19 cellular contexts compared by ENCODE assay signal in the genomic region with DNA sequence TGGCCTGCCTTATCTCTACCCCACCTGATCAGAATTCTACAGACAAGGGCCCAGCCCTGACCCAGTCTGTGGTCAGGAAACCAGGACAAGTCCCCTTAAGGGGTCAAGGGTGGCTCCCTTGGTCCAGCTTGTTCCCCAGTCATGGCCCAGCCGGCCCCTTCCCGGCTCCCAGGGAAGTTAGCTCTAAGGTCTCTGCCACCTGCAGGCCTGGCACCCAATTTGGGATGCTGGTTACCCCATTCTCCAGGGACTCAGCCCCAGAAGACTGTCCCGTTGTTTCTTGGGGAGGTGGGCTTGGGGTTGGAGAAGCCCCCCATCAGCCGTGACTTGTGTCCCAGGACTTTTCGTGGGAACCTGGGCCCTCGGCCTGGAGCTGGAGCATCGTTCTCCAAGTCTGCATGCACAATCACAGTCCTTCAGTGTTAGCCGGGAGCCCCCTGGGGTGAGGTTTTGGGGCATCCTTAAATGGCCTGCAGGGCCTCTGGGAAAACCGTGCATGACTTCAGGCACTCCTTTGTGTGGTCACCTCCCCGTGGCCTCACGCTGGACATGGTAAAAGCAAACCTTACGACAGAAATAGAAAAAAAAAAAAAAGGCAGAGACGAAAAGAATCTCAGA.
"Had no signal": no experiment of that assay in that cellular context is flagged by ENCODE, and none has a peak within 500 bp of the region (broad histone marks: within the 10 kb centered on the region; RNA-seq: fewer than 3 reads in every experiment).

No MANE protein-coding gene starts in this region.

- H3K4me3 ChIP-seq: ascending aorta, gastrocnemius medialis, lower lobe of right lung, right lobe of liver, testis, upper lobe of right lung had no signal

- DNase-seq: activated CD4-positive, alpha-beta T cell treated with anti-CD3 and anti-CD28 coated beads, Interleukin-2, amount 10 ng/mL, durations not matched to agents 24 days and 14 days; activated CD8-positive, alpha-beta T cell treated with anti-CD3 and anti-CD28 coated beads for 36 hours; activated naive CD4-positive, alpha-beta T cell treated with anti-CD3 and anti-CD28 coated beads, Interleukin-2, amount 10 ng/mL, durations not matched to agents 7 days and 5 days; activated T-cell treated with anti-CD3 and anti-CD28 coated beads, Interleukin-2, amount 50 U/mL, for 4 hours; cerebellar nuclear complex; effector CD4-positive, alpha-beta T cell; gastrocnemius medialis; lower lobe of right lung; small intestine; stimulated activated CD4-positive, alpha-beta T cell treated with anti-CD3 and anti-CD28 coated beads, Interleukin-4, amount 100 ng/mL, for 24 hours; T-cell; testis; upper lobe of right lung had no signal

- H3K36me3 ChIP-seq: ascending aorta, gastrocnemius medialis, lower lobe of right lung, right lobe of liver, upper lobe of right lung had no signal

- H3K27me3 Mint-ChIP-seq: activated CD4-positive, alpha-beta T cell treated with anti-CD3 and anti-CD28 coated beads, Interleukin-2, amount 10 ng/mL, durations not matched to agents 24 days and 14 days had no signal

- H3K27ac Mint-ChIP-seq: activated CD4-positive, alpha-beta T cell treated with anti-CD3 and anti-CD28 coated beads, Interleukin-2, amount 10 ng/mL, durations not matched to agents 24 days and 14 days; activated CD8-positive, alpha-beta T cell treated with anti-CD3 and anti-CD28 coated beads for 36 hours; activated naive CD4-positive, alpha-beta T cell treated with anti-CD3 and anti-CD28 coated beads, Interleukin-2, amount 10 ng/mL, durations not matched to agents 7 days and 5 days; stimulated activated effector memory CD8-positive, alpha-beta T cell treated with anti-CD3 and anti-CD28 coated beads, Interleukin-12 subunit alpha, Interleukin-12 subunit beta, amount 100 ng/mL, for 72 hours; T-cell had no signal

- H3K9me3 ChIP-seq: ascending aorta, gastrocnemius medialis, lower lobe of right lung, right lobe of liver, testis, upper lobe of right lung had no signal

- ATAC-seq: activated CD8-positive, alpha-beta T cell treated with anti-CD3 and anti-CD28 coated beads for 36 hours; activated T-cell treated with anti-CD3 and anti-CD28 coated beads, Interleukin-2, amount 50 U/mL, for 4 hours; esophagus mucosa; gastrocnemius medialis; lower lobe of right lung; naive thymus-derived CD8-positive, alpha-beta T cell; right lobe of liver; SK-N-SH treated with all-trans-retinoic acid at 6 μM for 48 hours; stimulated activated effector memory CD8-positive, alpha-beta T cell treated with anti-CD3 and anti-CD28 coated beads, Interleukin-12 subunit alpha, Interleukin-12 subunit beta, amount 100 ng/mL, for 72 hours; T-cell; upper lobe of right lung had no signal

- H3K27me3 ChIP-seq: ascending aorta, gastrocnemius medialis, right lobe of liver, testis, upper lobe of right lung had no signal

- H3K27ac ChIP-seq: ascending aorta, gastrocnemius medialis, lower lobe of right lung, right lobe of liver, testis, upper lobe of right lung had no signal

- H3K4me3 Mint-ChIP-seq: activated CD4-positive, alpha-beta T cell treated with anti-CD3 and anti-CD28 coated beads, Interleukin-2, amount 10 ng/mL, durations not matched to agents 24 days and 14 days; activated CD8-positive, alpha-beta T cell treated with anti-CD3 and anti-CD28 coated beads for 36 hours; activated naive CD4-positive, alpha-beta T cell treated with anti-CD3 and anti-CD28 coated beads, Interleukin-2, amount 10 ng/mL, durations not matched to agents 7 days and 5 days; activated T-cell treated with anti-CD3 and anti-CD28 coated beads, Interleukin-2, amount 50 U/mL, for 4 hours; naive thymus-derived CD8-positive, alpha-beta T cell; stimulated activated effector memory CD8-positive, alpha-beta T cell treated with anti-CD3 and anti-CD28 coated beads, Interleukin-12 subunit alpha, Interleukin-12 subunit beta, amount 100 ng/mL, for 72 hours; T-cell had no signal

- H3K4me1 ChIP-seq: ascending aorta, gastrocnemius medialis, right lobe of liver, testis had no signal

- H3K9me3 Mint-ChIP-seq: activated CD4-positive, alpha-beta T cell treated with anti-CD3 and anti-CD28 coated beads, Interleukin-2, amount 10 ng/mL, durations not matched to agents 24 days and 14 days; activated CD8-positive, alpha-beta T cell treated with anti-CD3 and anti-CD28 coated beads for 36 hours; activated naive CD4-positive, alpha-beta T cell treated with anti-CD3 and anti-CD28 coated beads, Interleukin-2, amount 10 ng/mL, durations not matched to agents 7 days and 5 days; activated T-cell treated with anti-CD3 and anti-CD28 coated beads, Interleukin-2, amount 50 U/mL, for 4 hours; naive thymus-derived CD8-positive, alpha-beta T cell; stimulated activated effector memory CD8-positive, alpha-beta T cell treated with anti-CD3 and anti-CD28 coated beads, Interleukin-12 subunit alpha, Interleukin-12 subunit beta, amount 100 ng/mL, for 72 hours; T-cell had no signal

- H3K4me1 Mint-ChIP-seq: activated CD4-positive, alpha-beta T cell treated with anti-CD3 and anti-CD28 coated beads, Interleukin-2, amount 10 ng/mL, durations not matched to agents 24 days and 14 days; activated naive CD4-positive, alpha-beta T cell treated with anti-CD3 and anti-CD28 coated beads, Interleukin-2, amount 10 ng/mL, durations not matched to agents 7 days and 5 days; stimulated activated effector memory CD8-positive, alpha-beta T cell treated with anti-CD3 and anti-CD28 coated beads, Interleukin-12 subunit alpha, Interleukin-12 subunit beta, amount 100 ng/mL, for 72 hours; T-cell had no signal

- H3K36me3 Mint-ChIP-seq: activated naive CD4-positive, alpha-beta T cell treated with anti-CD3 and anti-CD28 coated beads, Interleukin-2, amount 10 ng/mL, durations not matched to agents 7 days and 5 days; naive thymus-derived CD8-positive, alpha-beta T cell; stimulated activated effector memory CD8-positive, alpha-beta T cell treated with anti-CD3 and anti-CD28 coated beads, Interleukin-12 subunit alpha, Interleukin-12 subunit beta, amount 100 ng/mL, for 72 hours; T-cell had no signal
